2 cellular contexts compared by ENCODE assay signal in genomic region chr18:49481317-49481716, GRCh38.
TF ChIP-seq lines count a peak whose summit lies in the region.

No MANE protein-coding gene starts in this region.

TF ChIP-seq in Ishikawa, 13 proteins besides CTCF, POLR2A, EP300 and RAD21:
- TF ChIP-seq REST (IDR thresholded peaks at IDR 0.05; ENCODE audit: low read depth) (no peak), TAF1 (IDR thresholded peaks at IDR 0.05; ENCODE audit: low read depth) (no peak), CEBPB (IDR thresholded peaks at IDR 0.05) (peak; percentile 51; the same call in 1 of the 2 replicates)

TF ChIP-seq in K562, 482 proteins besides CTCF, POLR2A, EP300 and RAD21:
- TF ChIP-seq CEBPB (tag; IDR thresholded peaks at IDR 0.05) = peak; percentile 88
- TF ChIP-seq, protein P1, sequence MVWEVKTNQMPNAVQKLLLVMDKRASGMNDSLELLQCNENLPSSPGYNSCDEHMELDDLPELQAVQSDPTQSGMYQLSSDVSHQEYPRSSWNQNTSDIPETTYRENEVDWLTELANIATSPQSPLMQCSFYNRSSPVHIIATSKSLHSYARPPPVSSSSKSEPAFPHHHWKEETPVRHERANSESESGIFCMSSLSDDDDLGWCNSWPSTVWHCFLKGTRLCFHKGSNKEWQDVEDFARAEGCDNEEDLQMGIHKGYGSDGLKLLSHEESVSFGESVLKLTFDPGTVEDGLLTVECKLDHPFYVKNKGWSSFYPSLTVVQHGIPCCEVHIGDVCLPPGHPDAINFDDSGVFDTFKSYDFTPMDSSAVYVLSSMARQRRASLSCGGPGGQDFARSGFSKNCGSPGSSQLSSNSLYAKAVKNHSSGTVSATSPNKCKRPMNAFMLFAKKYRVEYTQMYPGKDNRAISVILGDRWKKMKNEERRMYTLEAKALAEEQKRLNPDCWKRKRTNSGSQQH (CRISPR knock-in tag; IDR thresholded peaks at IDR 0.05) = no peak
- no peak for TF ChIP-seq CEBPG (CRISPR knock-in tag; IDR thresholded peaks at IDR 0.05)
- peak; percentile 63 to 86; a peak in 3 of 4 replicates for TF ChIP-seq CEBPG (tag; conservative IDR thresholded peaks at IDR 0.05 in 1 of 2, IDR thresholded peaks at IDR 0.05 in 1 of 2)
